ENCODE assay signal across 14 cellular contexts in the genomic region with DNA sequence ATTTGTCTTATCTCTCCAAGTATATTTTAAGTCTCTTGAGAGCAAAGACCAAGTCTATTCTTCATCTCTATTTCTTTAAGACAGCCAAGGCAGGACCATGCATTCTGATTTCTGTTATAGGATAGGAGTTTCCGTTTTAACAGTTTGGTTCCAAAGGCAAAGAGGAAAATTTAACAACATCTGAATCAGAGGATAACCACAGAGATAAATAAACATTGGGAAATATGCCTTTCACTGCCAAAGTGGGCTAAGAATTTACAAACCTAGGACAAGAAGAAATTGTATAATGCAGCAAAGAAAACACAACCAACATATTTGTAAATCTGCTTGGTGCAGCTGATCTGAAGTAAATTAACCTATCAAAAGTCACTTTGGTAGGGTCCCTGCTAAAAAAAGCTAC. TPM values are rescaled to one million over a fixed set of nuclear protein-coding genes. Genes with fewer than 3 reads are reported as not detected.
DNase-seq lines count a peak whose midpoint lies in the region; TF ChIP-seq lines count a peak whose summit lies in the region.
"Had no signal": no experiment of that assay in that cellular context is flagged by ENCODE, and none has a peak within 500 bp of the region (broad histone marks: within the 10 kb centered on the region; RNA-seq: fewer than 3 reads in every experiment).

No MANE protein-coding gene starts in this region.

- no peak overlapping the region for H3K4me3 Mint-ChIP-seq in activated T-helper 1 cell treated with anti-CD3 and anti-CD28 coated beads, Interleukin-12 subunit alpha, Interleukin-12 subunit beta, Interleukin-2, Interleukin-4 antibody, amounts not matched to agents 30 ng/mL and 10 ng/mL and 1 ng/mL, durations not matched to agents 14 hours and 24 hours and 36 hours
- H3K4me3 Mint-ChIP-seq: CD8-positive, alpha-beta T cell; memory B cell had no signal

- peaks cover 5% of the 10 kb centered on the region for H3K9me3 Mint-ChIP-seq in activated T-helper 1 cell treated with anti-CD3 and anti-CD28 coated beads, Interleukin-12 subunit alpha, Interleukin-12 subunit beta, Interleukin-2, Interleukin-4 antibody, amounts not matched to agents 30 ng/mL and 10 ng/mL and 1 ng/mL, durations not matched to agents 14 hours and 24 hours and 36 hours
- H3K9me3 Mint-ChIP-seq: CD8-positive, alpha-beta T cell; central memory CD8-positive, alpha-beta T cell; memory B cell had no signal

- intact Hi-C loops in activated T-helper 1 cell treated with anti-CD3 and anti-CD28 coated beads, Interleukin-12 subunit alpha, Interleukin-12 subunit beta, Interleukin-2, Interleukin-4 antibody, amounts not matched to agents 30 ng/mL and 10 ng/mL and 1 ng/mL, durations not matched to agents 14 hours and 24 hours and 36 hours (cut with micrococcal nuclease), result no loop called here

- no peaks in the 10 kb centered on the region for H3K27me3 Mint-ChIP-seq in activated T-helper 1 cell treated with anti-CD3 and anti-CD28 coated beads, Interleukin-12 subunit alpha, Interleukin-12 subunit beta, Interleukin-2, Interleukin-4 antibody, amounts not matched to agents 30 ng/mL and 10 ng/mL and 1 ng/mL, durations not matched to agents 14 hours and 24 hours and 36 hours (ENCODE audit: insufficient read depth)
- H3K27me3 Mint-ChIP-seq: central memory CD8-positive, alpha-beta T cell; memory B cell; T-helper 17 cell had no signal

- CTCF ChIA-PET in AG04449 (lab: Yijun Ruan, JAX), result no interaction called here

- H3K4me3 ChIP-seq in AG04449 (ENCODE audit: low read depth, low read length) (no peak overlapping the region), foreskin fibroblast (ENCODE audit: low read depth in 1 of 2, low read length in 2 of 2) (no peak overlapping the region)
- H3K4me3 ChIP-seq: psoas muscle had no signal

- H3K36me3 Mint-ChIP-seq in activated T-helper 1 cell treated with anti-CD3 and anti-CD28 coated beads, Interleukin-12 subunit alpha, Interleukin-12 subunit beta, Interleukin-2, Interleukin-4 antibody, amounts not matched to agents 30 ng/mL and 10 ng/mL and 1 ng/mL, durations not matched to agents 14 hours and 24 hours and 36 hours (ENCODE audit: low read depth), result peaks cover 7% of the 10 kb centered on the region

- H3K4me1 Mint-ChIP-seq in activated T-helper 1 cell treated with anti-CD3 and anti-CD28 coated beads, Interleukin-12 subunit alpha, Interleukin-12 subunit beta, Interleukin-2, Interleukin-4 antibody, amounts not matched to agents 30 ng/mL and 10 ng/mL and 1 ng/mL, durations not matched to agents 14 hours and 24 hours and 36 hours (ENCODE audit: low read depth), result peaks cover 37% of the 10 kb centered on the region

- peak overlapping the region; percentile 16 for H3K27ac Mint-ChIP-seq in activated T-helper 1 cell treated with anti-CD3 and anti-CD28 coated beads, Interleukin-12 subunit alpha, Interleukin-12 subunit beta, Interleukin-2, Interleukin-4 antibody, amounts not matched to agents 30 ng/mL and 10 ng/mL and 1 ng/mL, durations not matched to agents 14 hours and 24 hours and 36 hours
- H3K27ac Mint-ChIP-seq: CD8-positive, alpha-beta T cell; memory B cell; T-helper 17 cell had no signal

- POLR2A ChIA-PET in AG04449 (lab: Yijun Ruan, JAX), result no interaction called here

- DNase-seq in AG04449 (ENCODE audit: low read depth, low spot score) (peak; percentile 59), H4 (ENCODE audit: low spot score) (peak; percentile 84), foreskin fibroblast (peak; percentile 66 to 84), activated gamma-delta T cell (lab: John Stamatoyannopoulos, UW) (no peak), HUDEP-2 (lab: John Stamatoyannopoulos, UW; ENCODE audit: unreplicated experiment in 76 of 76) (no peak), midbrain (lab: John Stamatoyannopoulos, UW) (no peak)
- no peak for DNase-seq in activated T-helper 1 cell treated with anti-CD3 and anti-CD28 coated beads, Interleukin-12 subunit alpha, Interleukin-12 subunit beta, Interleukin-2, Interleukin-4 antibody, amounts not matched to agents 30 ng/mL and 10 ng/mL and 1 ng/mL, durations not matched to agents 14 hours and 24 hours and 36 hours (ENCODE audit: low spot score)
- DNase-seq in activated CD4-positive, CD25-positive, alpha-beta regulatory T cell treated with anti-CD3 and anti-CD28 coated beads, Interleukin-2, amount 50 U/mL, for 72 hours, result no peak
- DNase-seq: CD8-positive, alpha-beta T cell; NCI-H187; psoas muscle; T-helper 17 cell had no signal

- no peak for TF ChIP-seq CTCF in AG04449 (IDR thresholded peaks at IDR 0.05; ENCODE audit: insufficient read depth, low read length, missing control alignments)
- TF ChIP-seq CTCF in foreskin fibroblast (IDR thresholded peaks at IDR 0.05; ENCODE audit: low read depth, low read length), result no peak

RNA-seq across cellular contexts. Expression of a gene that starts 37.7 kb away (rescaled TPM):
- total RNA-seq in H4 (2014; rRNA removed; shearing (Covaris generic)), result 29.4 and 30.0 TPM in 2 replicates
- 30.5 and 31.2 TPM in 2 replicates for total RNA-seq in activated T-helper 1 cell treated with anti-CD3 and anti-CD28 coated beads, Interleukin-12 subunit alpha, Interleukin-12 subunit beta, Interleukin-2, Interleukin-4 antibody, amounts not matched to agents 30 ng/mL and 10 ng/mL and 1 ng/mL, durations not matched to agents 14 hours and 24 hours and 36 hours

Comparison
In these comparisons a context has a peak if more than half of its experiments do, and no peak if none do; other contexts are left out.
1. DNase-seq: peak in AG04449 (single experiment), H4 (single experiment) and foreskin fibroblast (2 of 2); none in activated T-helper 1 cell treated with anti-CD3 and anti-CD28 coated beads, Interleukin-12 subunit alpha, Interleukin-12 subunit beta, Interleukin-2, Interleukin-4 antibody, amounts not matched to agents 30 ng/mL and 10 ng/mL and 1 ng/mL, durations not matched to agents 14 hours and 24 hours and 36 hours (single experiment), activated gamma-delta T cell (single experiment), HUDEP-2 (0 of 76), activated CD4-positive, CD25-positive, alpha-beta regulatory T cell treated with anti-CD3 and anti-CD28 coated beads, Interleukin-2, amount 50 U/mL, for 72 hours (single experiment) and midbrain (single experiment).